9 cellular contexts compared by ENCODE assay signal in genomic region chr2:177783835-177784448, GRCh38.
DNase-seq lines count a peak whose midpoint lies in the region; ATAC-seq and TF ChIP-seq lines count a peak whose summit lies in the region.
"Had no signal": no experiment of that assay in that cellular context is flagged by ENCODE, and none has a peak within 500 bp of the region (broad histone marks: within the 10 kb centered on the region; RNA-seq: fewer than 3 reads in every experiment).

No MANE protein-coding gene starts in this region.

- DNase-seq in AML-193 (lab: John Stamatoyannopoulos, UW) (peak; percentile 75 to 86), NAMALWA (ENCODE audit: low spot score) (peak; percentile 25), epidermal melanocyte (ENCODE audit: insufficient read length, low spot score) (peak; percentile 16), thoracic aorta (ENCODE audit: low spot score) (no peak), NCI-H748 (lab: John Stamatoyannopoulos, UW; ENCODE audit: unreplicated experiment) (no peak), H7 (no peak)

- H3K4me3 ChIP-seq in thoracic aorta (peak overlapping the region; percentile 29), H7 (ENCODE audit: insufficient read depth, low read depth, low read length) (no peak overlapping the region)
- H3K4me3 ChIP-seq: cardiac muscle cell had no signal

- no peaks in the 10 kb centered on the region for H3K27me3 ChIP-seq in thoracic aorta (replicated peaks; ENCODE audit: insufficient read depth)
- no peaks in the 10 kb centered on the region for H3K27me3 ChIP-seq in H7 (ENCODE audit: control insufficient read depth, insufficient read depth, low read length)
- H3K27me3 ChIP-seq: cardiac muscle cell had no signal

- ATAC-seq in GM21367 (IDR thresholded peaks at IDR 0.05; ENCODE audit: unreplicated experiment) (peak; percentile 91), thoracic aorta (ENCODE audit: insufficient number of reproducible peaks, low FRiP score, low read depth) (no peak), HG02610 (IDR thresholded peaks at IDR 0.05; ENCODE audit: unreplicated experiment) (no peak)

- no peak for TF ChIP-seq CTCF in thoracic aorta (IDR thresholded peaks at IDR 0.05)

- no peaks in the 10 kb centered on the region for H3K36me3 ChIP-seq in thoracic aorta
- no peaks in the 10 kb centered on the region for H3K36me3 ChIP-seq in H7 (replicated peaks; ENCODE audit: control insufficient read depth, insufficient read depth, low read length)
- H3K36me3 ChIP-seq: cardiac muscle cell had no signal

- no peaks in the 10 kb centered on the region for H3K4me1 ChIP-seq in thoracic aorta (ENCODE audit: control insufficient read depth in 1 of 2, low read depth in 2 of 2)

- H3K27ac ChIP-seq in thoracic aorta = no peak overlapping the region
- H3K27ac ChIP-seq: cardiac muscle cell had no signal

- H3K9me3 ChIP-seq in thoracic aorta = no peaks in the 10 kb centered on the region

Comparison
In these comparisons a context has a peak if more than half of its experiments do, and no peak if none do; other contexts are left out.
1. DNase-seq: peak in AML-193 (2 of 2), NAMALWA (single experiment) and epidermal melanocyte (single experiment); none in thoracic aorta (single experiment), NCI-H748 (single experiment) and H7 (single experiment).